In genomic region chr1:182175340-182176068, GRCh38 we compare ENCODE assay signal across 12 cellular contexts.
DNase-seq lines count a peak whose midpoint lies in the region; ATAC-seq, FAIRE-seq and TF ChIP-seq lines count a peak whose summit lies in the region.
"Had no signal": no experiment of that assay in that cellular context is flagged by ENCODE, and none has a peak within 500 bp of the region (broad histone marks: within the 10 kb centered on the region; RNA-seq: fewer than 3 reads in every experiment).

No MANE protein-coding gene starts in this region.

- TF ChIP-seq RAD21 in K562 (CRISPR knock-in tag; conservative IDR thresholded peaks at IDR 0.05 in 1 of 2, IDR thresholded peaks at IDR 0.05 in 1 of 2): no peak

- H3K9me3 ChIP-seq in K562 (replicated peaks; ENCODE audit: control insufficient read depth, insufficient read depth, low read depth, low read length) (no peaks in the 10 kb centered on the region), pancreas (no peaks in the 10 kb centered on the region)
- H3K9me3 ChIP-seq: Caco-2 had no signal

- TF ChIP-seq POLR2A in K562 (conservative IDR thresholded peaks at IDR 0.05): no peak

- peaks cover 4 to 11% of the 10 kb centered on the region in 2 experiments; a peak in 2 of 5 replicates for H3K27me3 ChIP-seq in K562 (ENCODE audit: control insufficient read depth in 2 of 2, insufficient read depth in 2 of 2, low read length in 2 of 2)
- no peaks in the 10 kb centered on the region for H3K27me3 ChIP-seq in pancreas

- CTCF ChIA-PET in K562 (lab: Yijun Ruan, JAX; ENCODE audit: low intra/inter-chr PET ratio): no interaction called here

- DNase-seq in HuH-7 (ENCODE audit: low spot score) (peak; percentile 47), NCI-H2196 (lab: John Stamatoyannopoulos, UW; ENCODE audit: unreplicated experiment) (peak; percentile 78), K562 (ENCODE audit: extremely low read depth in 1 of 4, low spot score in 3 of 4) (no peak), pancreas (no peak), pons (ENCODE audit: low spot score) (no peak), iPS-NIHi11 (ENCODE audit: low spot score) (no peak)
- DNase-seq: activated CD8-positive, alpha-beta memory T cell treated with anti-CD3 and anti-CD28 coated beads, Interleukin-2, amount 50 U/mL, for 4 hours had no signal

- H3K79me2 ChIP-seq in K562 (ENCODE audit: control insufficient read depth, insufficient read depth, low read length): no peaks in the 10 kb centered on the region

- FAIRE-seq in K562 (lab: Jason Lieb, UNC): no peak
- peak; percentile 56 for FAIRE-seq in pancreas (lab: Jason Lieb, UNC)
- FAIRE-seq: astrocyte, urothelium cell line had no signal

- POLR2A ChIA-PET in K562 (lab: Yijun Ruan, JAX): interaction anchor here (1.1 to 1.3 kb wide), 3 partner anchors 9 to 184 kb away, joined by 3 to 5 read pairs (median 3); no protein-coding TSS in a partner anchor

- TF ChIP-seq CTCF in K562 (IDR thresholded peaks at IDR 0.05 in 2 of 3, conservative IDR thresholded peaks at IDR 0.05 in 1 of 3; ENCODE audit: insufficient read depth in 2 of 3, low read depth in 1 of 3, low read length in 3 of 3) (no peak), pancreas (IDR thresholded peaks at IDR 0.05) (no peak)

- 7% methylated on average over 4 of the region's 4 CpGs for WGBS in K562 (ENCODE audit: insufficient coverage, low coverage, missing lambda C conversion rate)
- 81 to 91% methylated on average over 4 of the region's 4 CpGs for WGBS in pancreas, 2 donors

- H3K36me3 ChIP-seq in K562 (ENCODE audit: control insufficient read depth, insufficient read depth, low read length): no peaks in the 10 kb centered on the region
- H3K36me3 ChIP-seq in pancreas: no peaks in the 10 kb centered on the region

- H3K9me1 ChIP-seq in K562 (ENCODE audit: control insufficient read depth, insufficient read depth, low read length): no peaks in the 10 kb centered on the region

- no peaks in the 10 kb centered on the region for H4K20me1 ChIP-seq in K562 (replicated peaks; ENCODE audit: control insufficient read depth, insufficient read depth, low read length)

- intact Hi-C loops in K562 (cut with micrococcal nuclease): no loop called here
- intact Hi-C loops in pancreas (cut with DNase I): no loop called here

- no peak overlapping the region for H3K4me2 ChIP-seq in K562 (ENCODE audit: insufficient read depth, low read length)

- no TSS peak for BruUV-seq in K562 (replicated peaks; lab: Mats Ljungman, UMichigan)

- H3K4me1 ChIP-seq in K562 (replicated peaks in 1 of 2; ENCODE audit: control insufficient read depth in 2 of 2, insufficient read depth in 2 of 2, low read length in 2 of 2) (peaks cover 0 to 12% of the 10 kb centered on the region in 2 experiments; a peak in 3 of 5 replicates), pancreas (no peaks in the 10 kb centered on the region)
- H3K4me1 ChIP-seq: Caco-2 had no signal

- no peak overlapping the region for H2AFZ ChIP-seq in K562 (ENCODE audit: low read depth, low read length)

- ATAC-seq in K562: peak; percentile 25
- ATAC-seq in pancreas: peak in 3 of 4 donors; percentile 15 to 63 (median 61)
- ATAC-seq in GM21786 (IDR thresholded peaks at IDR 0.05; ENCODE audit: unreplicated experiment): no peak
- ATAC-seq in HG02759 (IDR thresholded peaks at IDR 0.05; ENCODE audit: unreplicated experiment): no peak

- in situ Hi-C loops in K562 (cut with MboI): no loop called here

- H3K4me3 ChIP-seq in K562: no peak overlapping the region
- no peak overlapping the region for H3K4me3 ChIP-seq in pancreas

- TF ChIP-seq EP300 in K562 (IDR thresholded peaks at IDR 0.05; ENCODE audit: low read length): no peak

- H3K27ac ChIP-seq in K562 (ENCODE audit: extremely low read depth, low read depth, low read length) (no peak overlapping the region), pancreas (no peak overlapping the region)

- H3K9ac ChIP-seq in K562 (ENCODE audit: insufficient read depth in 1 of 2, low read depth in 2 of 2, low read length in 2 of 2): no peak overlapping the region

TF ChIP-seq in K562, 482 proteins besides CTCF, POLR2A, EP300 and RAD21:
- TF ChIP-seq ATF3 (IDR thresholded peaks at IDR 0.05) (peak; percentile 24; the same call in 1 of the 2 replicates), ATF3 (CRISPR knock-in tag; conservative IDR thresholded peaks at IDR 0.05) (no peak), SPI1 (IDR thresholded peaks at IDR 0.05; ENCODE audit: borderline replicate concordance, low read depth, low read length) (peak; percentile 58; the same call in 1 of the 2 replicates), CHD4 (IDR thresholded peaks at IDR 0.05; ENCODE audit: insufficient read depth, insufficient replicate concordance, low read depth, low read length, poor library complexity, severe bottlenecking) (no peak)

Comparison
In these comparisons a context has a peak if more than half of its experiments do, and no peak if none do; other contexts are left out.
1. DNase-seq: peak in HuH-7 (single experiment) and NCI-H2196 (single experiment); none in K562 (0 of 4), pancreas (0 of 6), pons (single experiment) and iPS-NIHi11 (single experiment).
2. ATAC-seq: peak in K562 (single experiment) and pancreas (3 of 4); none in GM21786 (single experiment) and HG02759 (single experiment).